8 cellular contexts compared by ENCODE assay signal in genomic region chr16:57187508-57187854, GRCh38. TPM values are rescaled to one million over a fixed set of nuclear protein-coding genes. Genes with fewer than 3 reads are reported as not detected.
DNase-seq lines count a peak whose midpoint lies in the region; ATAC-seq and TF ChIP-seq lines count a peak whose summit lies in the region.

No MANE protein-coding gene starts in this region.

- H3K4me3 Mint-ChIP-seq in neural crest cell = peak overlapping the region; percentile 99

- no peaks in the 10 kb centered on the region for H3K27me3 Mint-ChIP-seq in neural crest cell (ENCODE audit: low read depth)

- H3K36me3 ChIP-seq in GM06990 (ENCODE audit: control insufficient read depth, insufficient read depth, low read length) = no peaks in the 10 kb centered on the region; the same call in 1 of the 2 replicates

- no peaks in the 10 kb centered on the region for H3K27me3 ChIP-seq in GM06990 (replicated peaks; ENCODE audit: control insufficient read depth, insufficient read depth, low read length)

- TF ChIP-seq CTCF in GM06990 (IDR thresholded peaks at IDR 0.05; ENCODE audit: insufficient read depth, low read length, poor library complexity, severe bottlenecking) = no peak
- no peak for TF ChIP-seq CTCF in coronary artery (IDR thresholded peaks at IDR 0.05)
- TF ChIP-seq CTCF in neural crest cell (conservative IDR thresholded peaks at IDR 0.05) = no peak

- peaks cover 3% of the 10 kb centered on the region for H3K36me3 Mint-ChIP-seq in neural crest cell (ENCODE audit: low read depth)

- peak overlapping the region; percentile 93 to 99 for H3K27ac ChIP-seq in coronary artery

- peaks cover 47% of the 10 kb centered on the region for H3K4me1 Mint-ChIP-seq in neural crest cell

- peak; percentile 29 for DNase-seq in GM06990 (ENCODE audit: extremely low read depth, insufficient read length)
- peak; percentile 58 for DNase-seq in NCI-H526 treated with DMSO at 0.1 percent for 48 hours (lab: John Stamatoyannopoulos, UW)
- DNase-seq in coronary artery (ENCODE audit: low spot score) = no peak
- DNase-seq in neural crest cell (ENCODE audit: low read depth, low spot score) = no peak
- no peak for DNase-seq in NOMO-1 (lab: John Stamatoyannopoulos, UW; ENCODE audit: unreplicated experiment in 2 of 2)
- DNase-seq in COLO829 (ENCODE audit: low spot score) = no peak
- no peak for DNase-seq in HCEC 1CT

- no peaks in the 10 kb centered on the region for H3K9me3 Mint-ChIP-seq in neural crest cell

- peak overlapping the region; percentile 97 for H3K27ac Mint-ChIP-seq in neural crest cell (ENCODE audit: unreplicated experiment)

- H3K4me3 ChIP-seq in GM06990 (replicated peaks; ENCODE audit: low read depth, low read length) (peak overlapping the region; percentile 90), coronary artery (peak overlapping the region; percentile 100)

- ATAC-seq in GM18909 (IDR thresholded peaks at IDR 0.05; ENCODE audit: poor library complexity, unreplicated experiment) = no peak

RNA-seq across cellular contexts. Expression of gene RSPRY1, which starts 1.4 kb away (rescaled TPM):
- 46.8 and 53.4 TPM in 2 replicates for total RNA-seq in neural crest cell

RNA-seq across cellular contexts. Expression of gene PSME3IP1, which starts 1.6 kb away (rescaled TPM):
- total RNA-seq in neural crest cell = 102 and 108 TPM in 2 replicates

RNA-seq across cellular contexts. Expression of gene ARL2BP, which starts 57.6 kb away (rescaled TPM):
- total RNA-seq in neural crest cell = 62.6 and 63.9 TPM in 2 replicates

Comparison
In these comparisons a context has a peak if more than half of its experiments do, and no peak if none do; other contexts are left out.
1. DNase-seq: peak in GM06990 (single experiment) and NCI-H526 treated with DMSO at 0.1 percent for 48 hours (single experiment); none in coronary artery (single experiment), neural crest cell (single experiment), NOMO-1 (0 of 2), COLO829 (single experiment) and HCEC 1CT (single experiment).